In the genomic region with DNA sequence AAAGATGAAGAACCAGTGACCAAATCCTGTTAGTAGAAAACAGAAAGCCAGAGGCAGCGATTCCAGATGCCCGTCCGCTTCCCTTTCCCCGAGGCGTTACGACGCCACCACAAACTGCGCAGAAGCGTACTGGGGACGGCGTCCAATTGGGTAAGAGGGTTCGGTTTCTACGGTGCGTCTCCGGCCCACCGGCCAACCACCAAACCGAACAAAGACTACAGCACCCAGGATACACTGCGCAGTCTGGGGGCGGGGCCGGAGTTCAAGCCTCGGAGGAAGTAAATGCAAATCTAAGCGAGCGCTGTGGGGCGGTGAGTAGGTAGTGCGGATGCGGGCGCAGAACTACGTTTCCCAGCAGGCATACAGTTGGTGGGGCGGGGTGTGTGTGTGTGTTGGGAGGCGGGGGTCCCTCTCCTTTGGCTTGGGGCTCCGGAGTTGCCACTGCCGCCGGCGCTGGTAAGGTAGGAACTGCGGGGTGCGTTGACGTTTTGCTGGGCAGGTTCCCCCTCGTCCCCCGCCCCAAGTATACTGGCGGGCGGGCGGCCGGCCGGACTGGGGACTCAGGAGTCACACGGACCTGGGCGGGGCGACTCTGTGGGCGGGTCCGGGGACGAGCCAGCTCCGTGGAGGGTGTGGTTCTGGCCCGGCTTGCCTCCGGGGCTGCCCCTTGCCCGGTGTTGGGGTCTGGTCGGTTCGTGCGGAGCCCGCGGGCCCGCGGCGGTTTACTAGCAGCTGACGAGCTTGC, we compare ENCODE assay signal across 1 cellular context.
TF ChIP-seq lines count a peak whose summit lies in the region.

A gene with protein sequence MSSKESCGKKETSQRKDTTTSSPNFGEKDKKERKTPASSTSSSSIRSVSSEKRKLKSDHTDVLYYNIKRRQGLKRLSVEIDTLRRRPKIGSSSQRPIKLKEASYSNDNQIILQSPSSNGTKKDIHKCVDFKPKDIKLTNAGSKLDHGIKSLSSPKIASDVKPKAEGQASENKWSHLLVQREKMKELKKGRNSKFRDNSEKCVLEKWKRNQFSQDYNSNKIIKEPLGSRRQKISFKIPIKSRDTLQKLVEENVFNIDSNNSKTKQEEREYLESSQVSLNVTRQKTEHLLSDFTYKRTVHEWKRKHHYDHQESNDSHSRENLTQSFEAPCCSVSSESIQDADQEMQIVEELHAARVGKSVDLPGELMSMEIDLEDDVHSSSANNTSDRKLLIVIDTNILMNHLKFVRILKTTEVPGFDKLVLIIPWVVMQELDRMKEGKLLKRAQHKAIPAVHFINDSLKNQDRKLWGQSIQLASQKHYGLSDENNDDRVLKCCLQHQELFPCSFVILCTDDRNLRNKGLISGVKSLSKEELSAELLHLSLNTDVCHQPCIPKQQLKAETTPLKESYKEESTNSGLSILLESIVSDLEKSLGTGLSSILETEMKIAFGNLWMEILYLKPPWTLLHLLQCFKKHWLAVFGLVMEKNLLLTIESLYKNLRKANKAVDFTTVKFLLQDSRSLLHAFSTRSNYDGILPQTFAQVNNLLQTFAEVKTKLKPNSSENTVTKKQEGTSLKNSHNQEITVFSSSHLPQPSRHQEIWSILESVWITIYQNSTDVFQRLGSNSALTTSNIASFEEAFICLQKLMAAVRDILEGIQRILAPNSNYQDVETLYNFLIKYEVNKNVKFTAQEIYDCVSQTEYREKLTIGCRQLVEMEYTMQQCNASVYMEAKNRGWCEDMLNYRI (plus strand): TSS at position 314 of the 745 bp plus-strand sequence. CDS start 3,675 bp downstream, outside the sequence.
A gene with protein sequence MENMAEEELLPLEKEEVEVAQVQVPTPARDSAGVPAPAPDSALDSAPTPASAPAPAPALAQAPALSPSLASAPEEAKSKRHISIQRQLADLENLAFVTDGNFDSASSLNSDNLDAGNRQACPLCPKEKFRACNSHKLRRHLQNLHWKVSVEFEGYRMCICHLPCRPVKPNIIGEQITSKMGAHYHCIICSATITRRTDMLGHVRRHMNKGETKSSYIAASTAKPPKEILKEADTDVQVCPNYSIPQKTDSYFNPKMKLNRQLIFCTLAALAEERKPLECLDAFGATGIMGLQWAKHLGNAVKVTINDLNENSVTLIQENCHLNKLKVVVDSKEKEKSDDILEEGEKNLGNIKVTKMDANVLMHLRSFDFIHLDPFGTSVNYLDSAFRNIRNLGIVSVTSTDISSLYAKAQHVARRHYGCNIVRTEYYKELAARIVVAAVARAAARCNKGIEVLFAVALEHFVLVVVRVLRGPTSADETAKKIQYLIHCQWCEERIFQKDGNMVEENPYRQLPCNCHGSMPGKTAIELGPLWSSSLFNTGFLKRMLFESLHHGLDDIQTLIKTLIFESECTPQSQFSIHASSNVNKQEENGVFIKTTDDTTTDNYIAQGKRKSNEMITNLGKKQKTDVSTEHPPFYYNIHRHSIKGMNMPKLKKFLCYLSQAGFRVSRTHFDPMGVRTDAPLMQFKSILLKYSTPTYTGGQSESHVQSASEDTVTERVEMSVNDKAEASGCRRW (minus strand): TSS at position 100 of the 745 bp plus-strand sequence. CDS start 241 bp downstream, outside the sequence.

TF ChIP-seq in HepG2, 621 proteins besides CTCF, POLR2A, EP300 and RAD21 (continued from another document and continues in another):
- TF ChIP-seq, protein P1, sequence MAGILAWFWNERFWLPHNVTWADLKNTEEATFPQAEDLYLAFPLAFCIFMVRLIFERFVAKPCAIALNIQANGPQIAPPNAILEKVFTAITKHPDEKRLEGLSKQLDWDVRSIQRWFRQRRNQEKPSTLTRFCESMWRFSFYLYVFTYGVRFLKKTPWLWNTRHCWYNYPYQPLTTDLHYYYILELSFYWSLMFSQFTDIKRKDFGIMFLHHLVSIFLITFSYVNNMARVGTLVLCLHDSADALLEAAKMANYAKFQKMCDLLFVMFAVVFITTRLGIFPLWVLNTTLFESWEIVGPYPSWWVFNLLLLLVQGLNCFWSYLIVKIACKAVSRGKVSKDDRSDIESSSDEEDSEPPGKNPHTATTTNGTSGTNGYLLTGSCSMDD (CRISPR knock-in tag; IDR thresholded peaks at IDR 0.05), result no peak
- no peak for TF ChIP-seq NFRKB (IDR thresholded peaks at IDR 0.05)
- peak; percentile 37; the same call in 1 of the 2 replicates for TF ChIP-seq FOXP4 (CRISPR knock-in tag; IDR thresholded peaks at IDR 0.05)
- 0 out of 2 replicates have a peak, but pooled peaks have one; percentile 29 for TF ChIP-seq MXD1 (CRISPR knock-in tag; IDR thresholded peaks at IDR 0.05)
- TF ChIP-seq ZNF264 (CRISPR knock-in tag; IDR thresholded peaks at IDR 0.05), result 0 out of 2 replicates have a peak, but pooled peaks have one; percentile 44
- TF ChIP-seq GZF1 (CRISPR knock-in tag; IDR thresholded peaks at IDR 0.05), result no peak; the same call in 1 of the 2 replicates
- TF ChIP-seq ZNF75D (CRISPR knock-in tag; IDR thresholded peaks at IDR 0.05; ENCODE audit: borderline replicate concordance), result no peak
- 0 out of 2 replicates have a peak, but pooled peaks have one; percentile 50 for TF ChIP-seq SNAPC5 (CRISPR knock-in tag; IDR thresholded peaks at IDR 0.05; ENCODE audit: borderline replicate concordance)
- TF ChIP-seq HDAC1 (CRISPR knock-in tag; IDR thresholded peaks at IDR 0.05), result peak; percentile 55
- TF ChIP-seq ZNF510 (CRISPR knock-in tag; IDR thresholded peaks at IDR 0.05; ENCODE audit: low read depth), result 0 out of 2 replicates have a peak, but pooled peaks have one; percentile 21
- TF ChIP-seq KAT2B (IDR thresholded peaks at IDR 0.05; ENCODE audit: borderline replicate concordance, low read depth, low read length), result no peak
- TF ChIP-seq TAF15 (IDR thresholded peaks at IDR 0.05; ENCODE audit: low read depth, low read length, poor library complexity, severe bottlenecking), result peak; percentile 17
- peak; percentile 16; the same call in 1 of the 2 replicates for TF ChIP-seq ZNF318 (CRISPR knock-in tag; IDR thresholded peaks at IDR 0.05)
- TF ChIP-seq POLR2G (IDR thresholded peaks at IDR 0.05; ENCODE audit: low read depth, low read length), result peak; percentile 88
- no peak for TF ChIP-seq ZSCAN9 (CRISPR knock-in tag; IDR thresholded peaks at IDR 0.05; ENCODE audit: borderline replicate concordance)
- TF ChIP-seq NFYB (CRISPR knock-in tag; IDR thresholded peaks at IDR 0.05), result peak; percentile 79
- 0 out of 2 replicates have a peak, but pooled peaks have one; percentile 38 for TF ChIP-seq FOXK2 (IDR thresholded peaks at IDR 0.05)
- TF ChIP-seq ZNF607 (CRISPR knock-in tag; IDR thresholded peaks at IDR 0.05; ENCODE audit: borderline replicate concordance), result peak; percentile 60; the same call in 1 of the 2 replicates
- TF ChIP-seq, protein P2, sequence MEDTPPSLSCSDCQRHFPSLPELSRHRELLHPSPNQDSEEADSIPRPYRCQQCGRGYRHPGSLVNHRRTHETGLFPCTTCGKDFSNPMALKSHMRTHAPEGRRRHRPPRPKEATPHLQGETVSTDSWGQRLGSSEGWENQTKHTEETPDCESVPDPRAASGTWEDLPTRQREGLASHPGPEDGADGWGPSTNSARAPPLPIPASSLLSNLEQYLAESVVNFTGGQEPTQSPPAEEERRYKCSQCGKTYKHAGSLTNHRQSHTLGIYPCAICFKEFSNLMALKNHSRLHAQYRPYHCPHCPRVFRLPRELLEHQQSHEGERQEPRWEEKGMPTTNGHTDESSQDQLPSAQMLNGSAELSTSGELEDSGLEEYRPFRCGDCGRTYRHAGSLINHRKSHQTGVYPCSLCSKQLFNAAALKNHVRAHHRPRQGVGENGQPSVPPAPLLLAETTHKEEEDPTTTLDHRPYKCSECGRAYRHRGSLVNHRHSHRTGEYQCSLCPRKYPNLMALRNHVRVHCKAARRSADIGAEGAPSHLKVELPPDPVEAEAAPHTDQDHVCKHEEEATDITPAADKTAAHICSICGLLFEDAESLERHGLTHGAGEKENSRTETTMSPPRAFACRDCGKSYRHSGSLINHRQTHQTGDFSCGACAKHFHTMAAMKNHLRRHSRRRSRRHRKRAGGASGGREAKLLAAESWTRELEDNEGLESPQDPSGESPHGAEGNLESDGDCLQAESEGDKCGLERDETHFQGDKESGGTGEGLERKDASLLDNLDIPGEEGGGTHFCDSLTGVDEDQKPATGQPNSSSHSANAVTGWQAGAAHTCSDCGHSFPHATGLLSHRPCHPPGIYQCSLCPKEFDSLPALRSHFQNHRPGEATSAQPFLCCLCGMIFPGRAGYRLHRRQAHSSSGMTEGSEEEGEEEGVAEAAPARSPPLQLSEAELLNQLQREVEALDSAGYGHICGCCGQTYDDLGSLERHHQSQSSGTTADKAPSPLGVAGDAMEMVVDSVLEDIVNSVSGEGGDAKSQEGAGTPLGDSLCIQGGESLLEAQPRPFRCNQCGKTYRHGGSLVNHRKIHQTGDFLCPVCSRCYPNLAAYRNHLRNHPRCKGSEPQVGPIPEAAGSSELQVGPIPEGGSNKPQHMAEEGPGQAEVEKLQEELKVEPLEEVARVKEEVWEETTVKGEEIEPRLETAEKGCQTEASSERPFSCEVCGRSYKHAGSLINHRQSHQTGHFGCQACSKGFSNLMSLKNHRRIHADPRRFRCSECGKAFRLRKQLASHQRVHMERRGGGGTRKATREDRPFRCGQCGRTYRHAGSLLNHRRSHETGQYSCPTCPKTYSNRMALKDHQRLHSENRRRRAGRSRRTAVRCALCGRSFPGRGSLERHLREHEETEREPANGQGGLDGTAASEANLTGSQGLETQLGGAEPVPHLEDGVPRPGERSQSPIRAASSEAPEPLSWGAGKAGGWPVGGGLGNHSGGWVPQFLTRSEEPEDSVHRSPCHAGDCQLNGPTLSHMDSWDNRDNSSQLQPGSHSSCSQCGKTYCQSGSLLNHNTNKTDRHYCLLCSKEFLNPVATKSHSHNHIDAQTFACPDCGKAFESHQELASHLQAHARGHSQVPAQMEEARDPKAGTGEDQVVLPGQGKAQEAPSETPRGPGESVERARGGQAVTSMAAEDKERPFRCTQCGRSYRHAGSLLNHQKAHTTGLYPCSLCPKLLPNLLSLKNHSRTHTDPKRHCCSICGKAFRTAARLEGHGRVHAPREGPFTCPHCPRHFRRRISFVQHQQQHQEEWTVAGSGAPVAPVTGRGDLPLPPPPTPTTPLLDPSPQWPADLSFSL (CRISPR knock-in tag; IDR thresholded peaks at IDR 0.05), result no peak
- TF ChIP-seq THAP11 (CRISPR knock-in tag; IDR thresholded peaks at IDR 0.05), result peak; percentile 99
- TF ChIP-seq ZNF619 (CRISPR knock-in tag; IDR thresholded peaks at IDR 0.05), result peak; percentile 59; the same call in 1 of the 2 replicates
- no peak for TF ChIP-seq KAT7 (CRISPR knock-in tag; IDR thresholded peaks at IDR 0.05; ENCODE audit: borderline replicate concordance)
